28 cellular contexts compared by ENCODE assay signal in genomic region chr9:37271679-37272078, GRCh38.
"Had no signal": no experiment of that assay in that cellular context is flagged by ENCODE, and none has a peak within 500 bp of the region (broad histone marks: within the 10 kb centered on the region; RNA-seq: fewer than 3 reads in every experiment).

No MANE protein-coding gene starts in this region.

- H3K4me1 Mint-ChIP-seq: activated CD8-positive, alpha-beta memory T cell treated with anti-CD3 and anti-CD28 coated beads, Interleukin-2, amount 10 ng/mL, durations not matched to agents 7 days and 5 days had no signal

- H3K4me2 ChIP-seq: SK-N-SH had no signal

- DNase-seq: activated CD4-positive, alpha-beta T cell treated with anti-CD3 and anti-CD28 coated beads for 4 hours; activated CD4-positive, alpha-beta T cell treated with anti-CD3 and anti-CD28 coated beads, Interleukin-2, amount 50 U/mL, for 48 hours; activated CD8-positive, alpha-beta memory T cell treated with anti-CD3 and anti-CD28 coated beads, Interleukin-2, amount 10 ng/mL, durations not matched to agents 7 days and 5 days; activated effector memory CD4-positive, alpha-beta T cell treated with Interleukin-2 at 50 U/mL for 16 hours; activated naive CD4-positive, alpha-beta T cell; activated T-cell treated with anti-CD3 and anti-CD28 coated beads, Interleukin-2, amount 50 U/mL, for 24 hours; amygdala; caudate nucleus; KBM-7; MG63; NCI-H1105; NCI-H1436; NCI-H1694 treated with DMSO at 0.1 percent for 48 hours; NCI-H2029 treated with DMSO at 0.1 percent for 48 hours; NCI-H345; NCI-H510A; NCI-H526 treated with DMSO at 0.1 percent for 48 hours; NK-92 treated with Interleukin-12 subunit alpha and Interleukin-12 subunit beta, amount 100 ng/mL, for 24 hours; OCI-M1; RPMI8226; SK-N-SH; SW 1271 had no signal

- H3K27me3 ChIP-seq: MG63 had no signal

- H3K27ac Mint-ChIP-seq: activated CD8-positive, alpha-beta memory T cell treated with anti-CD3 and anti-CD28 coated beads, Interleukin-2, amount 10 ng/mL, durations not matched to agents 7 days and 5 days; activated naive CD4-positive, alpha-beta T cell treated with anti-CD3 and anti-CD28 coated beads, Interleukin-2, amount 50 U/mL, for 24 hours; activated T-cell treated with anti-CD3 and anti-CD28 coated beads, Interleukin-2, amount 50 U/mL, for 24 hours; activated T-helper 1 cell treated with anti-CD3 and anti-CD28 coated beads, Interleukin-12 subunit alpha, Interleukin-12 subunit beta, Interleukin-2, Interleukin-4 antibody, amounts not matched to agents 30 ng/mL and 10 ng/mL and 1 ng/mL, durations not matched to agents 14 hours and 24 hours and 36 hours; T-helper 2 cell treated with Interferon-gamma antibody and Interleukin-4, amounts not matched to agents 5 μg/mL and 100 μg/mL, for 36 hours had no signal

- ATAC-seq: activated CD4-positive, CD25-positive, alpha-beta regulatory T cell treated with anti-CD3 and anti-CD28 coated beads, Interleukin-2, amount 50 U/mL, for 24 hours; activated CD8-positive, alpha-beta memory T cell treated with anti-CD3 and anti-CD28 coated beads, Interleukin-2, amount 10 ng/mL, durations not matched to agents 7 days and 5 days; Panc1; Right ventricle myocardium inferior had no signal

- H3K9me3 ChIP-seq: MG63, SK-N-SH had no signal

- H3K9ac ChIP-seq: SK-N-SH had no signal

- H3K4me3 ChIP-seq: MG63 had no signal

- H3K36me3 ChIP-seq: MG63 had no signal

- H3K27me3 Mint-ChIP-seq: activated CD8-positive, alpha-beta memory T cell treated with anti-CD3 and anti-CD28 coated beads, Interleukin-2, amount 10 ng/mL, durations not matched to agents 7 days and 5 days; activated naive CD4-positive, alpha-beta T cell treated with anti-CD3 and anti-CD28 coated beads, Interleukin-2, amount 50 U/mL, for 24 hours; activated T-cell treated with anti-CD3 and anti-CD28 coated beads, Interleukin-2, amount 50 U/mL, for 24 hours had no signal

- H3K4me3 Mint-ChIP-seq: activated CD8-positive, alpha-beta memory T cell treated with anti-CD3 and anti-CD28 coated beads, Interleukin-2, amount 10 ng/mL, durations not matched to agents 7 days and 5 days; activated naive CD4-positive, alpha-beta T cell treated with anti-CD3 and anti-CD28 coated beads, Interleukin-2, amount 50 U/mL, for 24 hours; activated T-cell treated with anti-CD3 and anti-CD28 coated beads, Interleukin-2, amount 50 U/mL, for 24 hours; activated T-helper 1 cell treated with anti-CD3 and anti-CD28 coated beads, Interleukin-12 subunit alpha, Interleukin-12 subunit beta, Interleukin-2, Interleukin-4 antibody, amounts not matched to agents 30 ng/mL and 10 ng/mL and 1 ng/mL, durations not matched to agents 14 hours and 24 hours and 36 hours; T-helper 2 cell treated with Interferon-gamma antibody and Interleukin-4, amounts not matched to agents 5 μg/mL and 100 μg/mL, for 36 hours had no signal
